Comparison of ENCODE assay signal across 29 cellular contexts in the genomic region with DNA sequence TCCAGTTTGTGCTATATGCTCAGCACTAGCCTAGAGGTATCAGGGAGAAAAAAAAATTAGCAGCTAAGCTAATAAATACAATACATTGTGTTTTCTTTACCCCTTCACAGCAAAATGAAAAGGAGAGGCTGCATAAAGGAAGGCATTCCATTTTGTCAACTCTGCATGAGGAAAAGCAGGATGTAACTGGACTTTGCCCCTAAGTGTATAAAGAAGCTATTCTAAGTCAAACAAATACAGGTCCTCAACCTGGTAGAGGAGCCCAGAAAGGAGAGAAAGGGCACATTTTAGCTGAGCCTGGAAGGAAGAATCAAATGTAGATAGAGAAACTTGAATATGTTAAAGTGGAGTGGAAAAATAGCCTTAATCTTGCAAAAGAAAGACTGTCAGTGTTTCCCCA.
DNase-seq lines count a peak whose midpoint lies in the region; ATAC-seq and TF ChIP-seq lines count a peak whose summit lies in the region.
"Had no signal": no experiment of that assay in that cellular context is flagged by ENCODE, and none has a peak within 500 bp of the region (broad histone marks: within the 10 kb centered on the region; RNA-seq: fewer than 3 reads in every experiment).

No MANE protein-coding gene starts in this region.

- peaks cover 17% of the 10 kb centered on the region for H3K4me1 ChIP-seq in HAP-1
- H3K4me1 ChIP-seq in H9 (ENCODE audit: insufficient read depth, low read length): peaks cover 7% of the 10 kb centered on the region
- H3K4me1 ChIP-seq: gastroesophageal sphincter, right atrium auricular region, spleen had no signal

- no peak overlapping the region for H3T11ph ChIP-seq in H9 (ENCODE audit: low read length)

- H3K36me3 ChIP-seq in HAP-1 (replicated peaks): no peaks in the 10 kb centered on the region
- H3K36me3 ChIP-seq: gastroesophageal sphincter, right atrium auricular region, spleen, stomach, WERI-Rb-1 had no signal

- in situ Hi-C loops in HAP-1 (cut with MboI; ENCODE audit: low sequenced_read_pairs): no loop called here

- H3K14ac ChIP-seq in H9 (ENCODE audit: insufficient read depth, low read length): no peak overlapping the region

- no peak overlapping the region for H2BK120ac ChIP-seq in H9 (ENCODE audit: low read depth, low read length, poor library complexity, severe bottlenecking)

- H3K4me1 Mint-ChIP-seq in brain (peaks cover 15% of the 10 kb centered on the region), nephron (peaks cover 20% of the 10 kb centered on the region), H9 (peaks cover 19 to 31% of the 10 kb centered on the region in 2 experiments)
- H3K4me1 Mint-ChIP-seq: activated CD4-positive, alpha-beta T cell treated with anti-CD3 and anti-CD28 coated beads, Interleukin-2, amount 10 ng/mL, durations not matched to agents 24 days and 14 days; activated naive CD4-positive, alpha-beta T cell treated with anti-CD3 and anti-CD28 coated beads, Interleukin-2, amount 50 U/mL, for 24 hours had no signal

- no peak overlapping the region for H3K23ac ChIP-seq in H9 (ENCODE audit: insufficient read length, low read depth, low read length)

- H3K4ac ChIP-seq in H9 (ENCODE audit: low read depth, low read length): no peak overlapping the region

- H3K79me1 ChIP-seq in H9 (ENCODE audit: insufficient read depth, low read depth, low read length, poor library complexity, severe bottlenecking): no peaks in the 10 kb centered on the region

- H3K27ac ChIP-seq in 22Rv1 (peak overlapping the region; percentile 62), H9 (ENCODE audit: insufficient read length, low read depth, low read length) (no peak overlapping the region)
- H3K27ac ChIP-seq: gastroesophageal sphincter, right atrium auricular region, spleen, stomach, WERI-Rb-1 had no signal

- H3K79me2 ChIP-seq in H9 (ENCODE audit: insufficient read depth, low read length): no peaks in the 10 kb centered on the region

- H3K27ac Mint-ChIP-seq in brain (peak overlapping the region in 3 of 5 experiments; percentile 20 to 83 (median 46)), nephron (peak overlapping the region; percentile 9 to 63 (median 45)), H9 (no peak overlapping the region)
- H3K27ac Mint-ChIP-seq: activated CD4-positive, alpha-beta T cell treated with anti-CD3 and anti-CD28 coated beads, Interleukin-2, amount 10 ng/mL, durations not matched to agents 24 days and 14 days; activated naive CD4-positive, alpha-beta T cell treated with anti-CD3 and anti-CD28 coated beads, Interleukin-2, amount 50 U/mL, for 24 hours; CD8-positive, alpha-beta T cell had no signal

- H4K8ac ChIP-seq in H9 (replicated peaks; ENCODE audit: insufficient read length, low read depth, low read length): no peak overlapping the region

- H3K9me3 ChIP-seq in HAP-1 (no peaks in the 10 kb centered on the region), H9 (ENCODE audit: control insufficient read depth, low read depth, low read length) (no peaks in the 10 kb centered on the region)
- H3K9me3 ChIP-seq: gastroesophageal sphincter, right atrium auricular region, spleen, stomach had no signal

- H3K36me3 Mint-ChIP-seq in brain (no peaks in the 10 kb centered on the region), nephron (ENCODE audit: low read depth) (no peaks in the 10 kb centered on the region), H9 (ENCODE audit: insufficient read depth in 1 of 3, low read depth in 3 of 3) (no peaks in the 10 kb centered on the region)
- H3K36me3 Mint-ChIP-seq: activated naive CD4-positive, alpha-beta T cell treated with anti-CD3 and anti-CD28 coated beads, Interleukin-2, amount 50 U/mL, for 24 hours; CD8-positive, alpha-beta T cell had no signal

- no peak overlapping the region for H2AFZ ChIP-seq in H9 (ENCODE audit: low read length)

- DNase-seq in HAP-1 (ENCODE audit: low spot score in 2 of 2) (peak; percentile 17 to 60), H9 (no peak), T-helper 1 cell (no peak)
- no peak for DNase-seq in central memory CD4-positive, alpha-beta T cell
- DNase-seq: activated CD4-positive, alpha-beta T cell treated with anti-CD3 and anti-CD28 coated beads, Interleukin-2, amount 10 ng/mL, durations not matched to agents 24 days and 14 days; activated CD8-positive, alpha-beta memory T cell treated with anti-CD3 and anti-CD28 coated beads for 24 hours; activated T-cell treated with anti-CD3 and anti-CD28 coated beads for 4 hours; amniotic stem cell; CD8-positive, alpha-beta T cell; DMS 273 treated with DMSO at 0.1 percent for 48 hours; hippocampal formation; NCI-H1417; NCI-H774; SHP77 treated with DMSO at 0.1 percent for 48 hours; spleen; stomach; SW 1271; T1000; WERI-Rb-1 had no signal

- H2BK5ac ChIP-seq in H9 (ENCODE audit: insufficient read length, low read length): no peak overlapping the region

- no peak overlapping the region for H2BK20ac ChIP-seq in H9 (ENCODE audit: low read depth, low read length, poor library complexity, severe bottlenecking)

- no peaks in the 10 kb centered on the region for H3K23me2 ChIP-seq in H9 (ENCODE audit: insufficient read length, low read depth, low read length, poor library complexity, severe bottlenecking)

- no peak overlapping the region for H2BK15ac ChIP-seq in H9 (ENCODE audit: low read depth, low read length)

- TF ChIP-seq CTCF in 22Rv1 (IDR thresholded peaks at IDR 0.05) (no peak), brain (conservative IDR thresholded peaks at IDR 0.05) (no peak), nephron (IDR thresholded peaks at IDR 0.05; ENCODE audit: unreplicated experiment in 3 of 3) (no peak), H9 (conservative IDR thresholded peaks at IDR 0.05) (no peak)

- no peak overlapping the region for H3K18ac ChIP-seq in H9 (ENCODE audit: insufficient read length, low read depth, low read length)

- no peak overlapping the region for H3K4me3 ChIP-seq in HAP-1
- H3K4me3 ChIP-seq: gastroesophageal sphincter, GM12878, K562, lung, right atrium auricular region, spleen, stomach had no signal

- no peak overlapping the region for H4K91ac ChIP-seq in H9 (ENCODE audit: insufficient read length, low read depth, low read length)

- H3K56ac ChIP-seq in H9 (ENCODE audit: insufficient read length, low read depth, low read length): no peak overlapping the region

- H3K27me3 ChIP-seq in HAP-1 (ENCODE audit: low read depth): no peaks in the 10 kb centered on the region
- no peaks in the 10 kb centered on the region for H3K27me3 ChIP-seq in H9 (ENCODE audit: insufficient read depth, low read length)
- H3K27me3 ChIP-seq: gastroesophageal sphincter, right atrium auricular region, spleen, stomach had no signal

- peak overlapping the region in 1 of 5 experiments; percentile 2 for H3K4me3 Mint-ChIP-seq in brain
- H3K4me3 Mint-ChIP-seq in nephron: no peak overlapping the region
- H3K4me3 Mint-ChIP-seq in H9: no peak overlapping the region
- H3K4me3 Mint-ChIP-seq: activated CD4-positive, alpha-beta T cell treated with anti-CD3 and anti-CD28 coated beads, Interleukin-2, amount 10 ng/mL, durations not matched to agents 24 days and 14 days; activated naive CD4-positive, alpha-beta T cell treated with anti-CD3 and anti-CD28 coated beads, Interleukin-2, amount 50 U/mL, for 24 hours; CD8-positive, alpha-beta T cell had no signal

- no peak overlapping the region for H3K9ac ChIP-seq in H9 (ENCODE audit: extremely low read depth, insufficient read length, low read length)

- H3K27me3 Mint-ChIP-seq in brain (peaks cover 10% of the 10 kb centered on the region), nephron (ENCODE audit: low read depth) (peaks cover 8% of the 10 kb centered on the region), H9 (ENCODE audit: low read depth) (no peaks in the 10 kb centered on the region; the same call in 1 of the 2 replicates)

- H2AK5ac ChIP-seq in H9 (ENCODE audit: insufficient read length, low read length): no peak overlapping the region

- H3K4me2 ChIP-seq in H9 (ENCODE audit: insufficient read depth, insufficient read length, low read length): no peak overlapping the region

- peaks cover 0 to 3% (median 0%) of the 10 kb centered on the region in 5 experiments for H3K9me3 Mint-ChIP-seq in brain
- H3K9me3 Mint-ChIP-seq in nephron: peaks cover 5% of the 10 kb centered on the region
- H3K9me3 Mint-ChIP-seq in H9: no peaks in the 10 kb centered on the region
- H3K9me3 Mint-ChIP-seq: activated CD4-positive, alpha-beta T cell treated with anti-CD3 and anti-CD28 coated beads, Interleukin-2, amount 10 ng/mL, durations not matched to agents 24 days and 14 days; activated naive CD4-positive, alpha-beta T cell treated with anti-CD3 and anti-CD28 coated beads, Interleukin-2, amount 50 U/mL, for 24 hours; CD8-positive, alpha-beta T cell had no signal

- H2BK12ac ChIP-seq in H9 (ENCODE audit: insufficient read length, low read depth, low read length): no peak overlapping the region

- H4K20me1 ChIP-seq in H9 (ENCODE audit: control insufficient read depth, insufficient read depth, insufficient read length): no peaks in the 10 kb centered on the region

- H4K5ac ChIP-seq in H9 (ENCODE audit: insufficient read length, low read depth, low read length): no peak overlapping the region

- no peak for ATAC-seq in GM19035 (IDR thresholded peaks at IDR 0.05; ENCODE audit: unreplicated experiment)
- ATAC-seq: CD8-positive, alpha-beta T cell; gastroesophageal sphincter; GM12878; K562 had no signal

Comparison
In these comparisons a context has a peak if more than half of its experiments do, and no peak if none do; other contexts are left out.
1. DNase-seq: peak in HAP-1 (2 of 2); none in H9 (single experiment), central memory CD4-positive, alpha-beta T cell (single experiment) and T-helper 1 cell (0 of 5).
2. H3K27ac Mint-ChIP-seq: peak in brain (3 of 5) and nephron (3 of 3); none in H9 (0 of 3).